Comparison of ENCODE assay signal across 26 cellular contexts in the genomic region with DNA sequence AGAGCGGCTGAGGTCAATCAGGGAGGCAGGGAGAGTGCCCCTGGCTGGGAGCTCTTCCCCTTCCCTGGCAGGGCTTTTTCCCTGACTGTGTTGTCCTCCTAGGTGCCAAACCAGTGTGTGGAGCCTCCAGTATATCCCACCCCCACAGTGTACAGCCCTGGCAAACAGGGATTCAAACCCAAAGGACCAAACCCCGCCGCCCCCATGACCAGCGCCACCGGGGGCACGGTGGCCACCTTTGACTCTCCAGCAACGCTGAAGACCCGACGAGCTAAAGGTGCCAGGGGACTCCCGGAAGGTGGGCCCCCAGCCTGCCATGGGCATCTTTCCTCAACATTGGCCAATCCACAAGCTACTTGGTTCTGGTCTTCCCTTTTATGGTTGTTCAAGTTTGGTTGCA.
"Had no signal": no experiment of that assay in that cellular context is flagged by ENCODE, and none has a peak within 500 bp of the region (broad histone marks: within the 10 kb centered on the region; RNA-seq: fewer than 3 reads in every experiment).

No MANE protein-coding gene starts in this region.

- H3K27me3 ChIP-seq: neural progenitor cell, ovary, right lobe of liver, sigmoid colon, stomach, thyroid gland, tibial nerve, upper lobe of left lung, vagina had no signal

- H3K4me1 Mint-ChIP-seq: nephron; stimulated activated effector memory CD8-positive, alpha-beta T cell treated with anti-CD3 and anti-CD28 coated beads, Interleukin-12 subunit alpha, Interleukin-12 subunit beta, amount 100 ng/mL, for 72 hours had no signal

- H3K27ac Mint-ChIP-seq: nephron; progenitor cell of endocrine pancreas; stimulated activated naive B cell treated with anti-CD40 and anti-IgM and Interleukin-4, amounts not matched to agents 10 μg/mL and 1 μg/mL and 100 μg/mL, for 72 hours; stimulated activated naive CD8-positive, alpha-beta T cell treated with anti-CD3 and anti-CD28 coated beads, Interleukin-15, Interleukin-2, amounts not matched to agents 100 ng/mL and 50 ng/mL, for 24 hours had no signal

- H3K9me3 Mint-ChIP-seq: stimulated activated effector memory CD8-positive, alpha-beta T cell treated with anti-CD3 and anti-CD28 coated beads, Interleukin-12 subunit alpha, Interleukin-12 subunit beta, amount 100 ng/mL, for 72 hours had no signal

- H3K36me3 ChIP-seq: neural progenitor cell, ovary had no signal

- H3K4me3 Mint-ChIP-seq: nephron; neural progenitor cell; stimulated activated effector memory CD8-positive, alpha-beta T cell treated with anti-CD3 and anti-CD28 coated beads, Interleukin-12 subunit alpha, Interleukin-12 subunit beta, amount 100 ng/mL, for 72 hours; stimulated activated naive B cell treated with anti-CD40 and anti-IgM and Interleukin-4, amounts not matched to agents 10 μg/mL and 1 μg/mL and 100 μg/mL, for 72 hours; stimulated activated naive CD8-positive, alpha-beta T cell treated with anti-CD3 and anti-CD28 coated beads, Interleukin-15, Interleukin-2, amounts not matched to agents 100 ng/mL and 50 ng/mL, for 24 hours had no signal

- H3K9ac ChIP-seq: neural progenitor cell, parathyroid adenoma had no signal

- H3K9me3 ChIP-seq: ovary, right lobe of liver, thoracic aorta, thyroid gland, upper lobe of left lung, vagina had no signal

- ATAC-seq: psoas muscle; right cardiac atrium; right lobe of liver; stimulated activated effector memory CD8-positive, alpha-beta T cell treated with anti-CD3 and anti-CD28 coated beads, Interleukin-12 subunit alpha, Interleukin-12 subunit beta, amount 100 ng/mL, for 72 hours; stimulated activated naive B cell treated with anti-CD40 and anti-IgM and Interleukin-4, amounts not matched to agents 10 μg/mL and 1 μg/mL and 100 μg/mL, for 72 hours had no signal

- DNase-seq: occipital lobe; ovary; psoas muscle; right cardiac atrium; right lobe of liver; sigmoid colon; small intestine; stimulated activated CD4-positive, alpha-beta T cell treated with anti-CD3 and anti-CD28 coated beads, Interleukin-15, amount 100 ng/mL, for 24 hours; stimulated activated CD4-positive, alpha-beta T cell treated with anti-CD3 and anti-CD28 coated beads, Interleukin-2, amount 100 ng/mL, for 24 hours; stimulated activated CD4-positive, alpha-beta T cell treated with anti-CD3 and anti-CD28 coated beads, Interleukin-2, amount 100 ng/mL, for 48 hours; stimulated activated CD4-positive, alpha-beta T cell treated with anti-CD3 and anti-CD28 coated beads, Interleukin-4, amount 100 ng/mL, for 24 hours; stimulated activated naive B cell treated with anti-CD40 and anti-IgM and Interleukin-4, amounts not matched to agents 10 μg/mL and 1 μg/mL and 100 μg/mL, for 72 hours; stimulated activated naive CD4-positive, alpha-beta T cell treated with Interleukin-2 at 50 U/mL for 16 hours; stomach; thyroid gland; trophoblast cell; upper lobe of left lung had no signal

- H3K4me1 ChIP-seq: neural progenitor cell, parathyroid adenoma, psoas muscle, right lobe of liver, sigmoid colon, stomach, thyroid gland, tibial nerve, upper lobe of left lung, vagina had no signal

- H3K27me3 Mint-ChIP-seq: progenitor cell of endocrine pancreas; stimulated activated naive B cell treated with anti-CD40 and anti-IgM and Interleukin-4, amounts not matched to agents 10 μg/mL and 1 μg/mL and 100 μg/mL, for 72 hours; stimulated activated naive CD8-positive, alpha-beta T cell treated with anti-CD3 and anti-CD28 coated beads, Interleukin-15, Interleukin-2, amounts not matched to agents 100 ng/mL and 50 ng/mL, for 24 hours had no signal

- H3K4me3 ChIP-seq: neural progenitor cell, ovary, psoas muscle, right lobe of liver, sigmoid colon, stomach, thoracic aorta, thyroid gland, tibial nerve, upper lobe of left lung, vagina had no signal
